Comparison of ENCODE assay signal across 1 cellular context in the genomic region with DNA sequence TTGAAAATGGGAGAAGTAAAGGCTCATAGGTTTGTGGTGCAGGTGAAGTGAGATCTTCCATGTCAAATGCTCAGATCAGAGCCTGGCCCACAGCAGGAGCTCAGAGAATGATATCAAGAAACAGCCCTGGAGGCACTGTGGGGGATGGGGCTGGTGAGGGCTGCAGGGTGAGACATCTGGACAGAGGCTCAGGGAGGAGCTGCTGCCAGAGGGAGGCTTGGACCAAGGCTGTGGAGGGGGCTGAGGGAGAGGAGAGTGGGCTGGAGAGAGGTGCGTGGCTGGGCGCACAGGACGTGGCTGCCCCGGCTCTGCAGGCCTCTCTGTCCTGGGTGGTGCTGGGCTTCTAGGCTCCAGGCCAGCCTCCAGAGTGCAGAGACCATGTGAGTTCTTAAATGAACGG.
TF ChIP-seq lines count a peak whose summit lies in the region.

No MANE protein-coding gene starts in this region.

TF ChIP-seq in SK-N-SH treated with all-trans-retinoic acid at 6 μM for 48 hours, 23 proteins besides CTCF, POLR2A, EP300 and RAD21 (continued from another document):
- no peak for TF ChIP-seq TSHZ2 (CRISPR knock-in tag; IDR thresholded peaks at IDR 0.05)
